In the genomic region with DNA sequence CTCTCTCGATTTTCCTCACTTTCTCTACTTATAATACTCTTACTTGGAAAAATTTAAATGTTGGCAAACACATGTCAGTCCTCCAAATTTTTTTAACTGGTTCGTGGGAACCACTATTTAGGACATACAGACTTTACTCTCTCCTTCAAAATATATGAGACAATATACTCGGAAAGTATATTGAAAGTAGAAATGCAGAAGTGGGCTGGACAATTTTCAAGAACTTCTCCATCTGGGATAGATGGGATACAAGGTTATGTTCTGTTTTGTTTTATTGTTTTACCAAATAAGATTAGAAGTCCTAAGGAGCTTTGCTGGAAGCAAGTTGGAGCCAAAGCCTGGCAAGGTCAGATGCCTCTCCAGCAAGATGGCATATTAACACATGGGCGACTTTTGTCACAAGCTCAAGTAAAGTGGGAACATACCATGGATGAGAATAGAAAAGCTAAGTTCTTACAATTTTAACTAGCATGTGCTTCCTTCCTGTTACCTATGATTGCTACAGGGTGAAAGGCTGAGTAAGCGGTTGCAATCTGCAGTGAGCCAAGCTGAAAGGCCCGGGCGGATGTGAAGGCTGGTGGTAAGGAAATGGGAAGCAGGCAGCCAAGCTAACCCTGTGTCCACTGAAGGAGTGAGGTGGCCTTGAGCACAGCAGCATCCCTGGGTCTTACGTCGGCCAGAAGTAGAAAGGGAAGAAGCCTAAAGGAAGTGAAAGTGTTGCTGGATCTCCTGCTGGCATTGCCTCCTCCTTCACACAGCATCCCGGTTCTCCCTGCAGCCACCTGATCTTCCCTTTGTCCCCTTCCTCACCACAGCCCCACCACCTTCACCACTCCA, we compare ENCODE assay signal across 8 cellular contexts. TPM values are rescaled to one million over a fixed set of nuclear protein-coding genes. Genes with fewer than 3 reads are reported as not detected.
DNase-seq lines count a peak whose midpoint lies in the region; ATAC-seq and TF ChIP-seq lines count a peak whose summit lies in the region.

No MANE protein-coding gene starts in this region.

- H3K4me3 Mint-ChIP-seq in T-helper 2 cell treated with Interferon-gamma antibody and Interleukin-4, amounts not matched to agents 5 μg/mL and 100 μg/mL, for 36 hours, result peak overlapping the region; percentile 77
- no peak overlapping the region for H3K4me3 Mint-ChIP-seq in endodermal cell

- H3K27ac ChIP-seq in effector memory CD4-positive, alpha-beta T cell (ENCODE audit: insufficient read depth, low read length, poor library complexity, severe bottlenecking), result peak overlapping the region; percentile 45
- no peak overlapping the region for H3K27ac ChIP-seq in endodermal cell (ENCODE audit: low read depth, low read length)

- H3K36me3 ChIP-seq in effector memory CD4-positive, alpha-beta T cell (ENCODE audit: control insufficient read depth, insufficient read depth, low read length), result no peaks in the 10 kb centered on the region
- no peaks in the 10 kb centered on the region for H3K36me3 ChIP-seq in endodermal cell (ENCODE audit: control insufficient read depth, insufficient read depth, low read length)

- H3K4me3 ChIP-seq in effector memory CD4-positive, alpha-beta T cell (ENCODE audit: insufficient read depth, low read depth, low read length, poor library complexity, severe bottlenecking), result peak overlapping the region; percentile 13
- H3K4me3 ChIP-seq in endodermal cell (ENCODE audit: low read length), result no peak overlapping the region

- peak; percentile 44 for ATAC-seq in GM21576 (IDR thresholded peaks at IDR 0.05; ENCODE audit: unreplicated experiment)

- peaks cover 52% of the 10 kb centered on the region for H3K36me3 Mint-ChIP-seq in T-helper 2 cell treated with Interferon-gamma antibody and Interleukin-4, amounts not matched to agents 5 μg/mL and 100 μg/mL, for 36 hours (ENCODE audit: low read depth)
- H3K36me3 Mint-ChIP-seq in endodermal cell (ENCODE audit: low read depth), result no peaks in the 10 kb centered on the region

- peak overlapping the region; percentile 80 for H3K27ac Mint-ChIP-seq in T-helper 2 cell treated with Interferon-gamma antibody and Interleukin-4, amounts not matched to agents 5 μg/mL and 100 μg/mL, for 36 hours
- no peak overlapping the region for H3K27ac Mint-ChIP-seq in endodermal cell

- peaks cover 65% of the 10 kb centered on the region for H3K4me1 Mint-ChIP-seq in T-helper 2 cell treated with Interferon-gamma antibody and Interleukin-4, amounts not matched to agents 5 μg/mL and 100 μg/mL, for 36 hours (ENCODE audit: low read depth)
- no peaks in the 10 kb centered on the region for H3K4me1 Mint-ChIP-seq in endodermal cell

- peaks cover 4% of the 10 kb centered on the region for H3K9me3 Mint-ChIP-seq in T-helper 2 cell treated with Interferon-gamma antibody and Interleukin-4, amounts not matched to agents 5 μg/mL and 100 μg/mL, for 36 hours
- H3K9me3 Mint-ChIP-seq in endodermal cell, result no peaks in the 10 kb centered on the region

- peaks cover 61% of the 10 kb centered on the region for H3K4me1 ChIP-seq in effector memory CD4-positive, alpha-beta T cell (ENCODE audit: control insufficient read depth, insufficient read depth, low read length, poor library complexity, severe bottlenecking)
- no peaks in the 10 kb centered on the region for H3K4me1 ChIP-seq in endodermal cell (ENCODE audit: control insufficient read depth, insufficient read depth, low read length)

- no peak for TF ChIP-seq CTCF in endodermal cell (conservative IDR thresholded peaks at IDR 0.05)

- 86 to 88% methylated on average over 7 to 10 of the region's 10 CpGs for WGBS in endodermal cell (ENCODE audit: insufficient coverage in 1 of 2, insufficient read length in 1 of 2), 2 experiments

- no peaks in the 10 kb centered on the region for H3K9me3 ChIP-seq in effector memory CD4-positive, alpha-beta T cell (ENCODE audit: control insufficient read depth, low read length)
- no peaks in the 10 kb centered on the region for H3K9me3 ChIP-seq in endodermal cell (ENCODE audit: control insufficient read depth, low read length)

- peak; percentile 80 for DNase-seq in Ammon's horn (ENCODE audit: low spot score)
- DNase-seq in T-helper 2 cell treated with Interferon-gamma antibody and Interleukin-4, amounts not matched to agents 5 μg/mL and 100 μg/mL, for 36 hours (ENCODE audit: low spot score), result peak; percentile 24
- no peak for DNase-seq in effector memory CD4-positive, alpha-beta T cell
- peak; percentile 71 for DNase-seq in pulmonary artery endothelial cell (ENCODE audit: low read depth, low spot score)
- no peak for DNase-seq in NCI-H1436 (lab: John Stamatoyannopoulos, UW)
- no peak for DNase-seq in endodermal cell
- DNase-seq in NCI-H446 treated with DMSO at 0.1 percent for 48 hours (lab: John Stamatoyannopoulos, UW), result no peak

- no peaks in the 10 kb centered on the region for H3K27me3 ChIP-seq in effector memory CD4-positive, alpha-beta T cell (replicated peaks; ENCODE audit: control insufficient read depth, insufficient read depth, low read length, poor library complexity, severe bottlenecking)
- peaks cover 4% of the 10 kb centered on the region for H3K27me3 ChIP-seq in endodermal cell (ENCODE audit: control insufficient read depth, insufficient read depth, low read length, poor library complexity, severe bottlenecking)

- no peak overlapping the region for H3K9ac ChIP-seq in endodermal cell (ENCODE audit: extremely low read depth, low read length, poor library complexity, severe bottlenecking)

- H3K27me3 Mint-ChIP-seq in T-helper 2 cell treated with Interferon-gamma antibody and Interleukin-4, amounts not matched to agents 5 μg/mL and 100 μg/mL, for 36 hours (ENCODE audit: low read depth), result no peaks in the 10 kb centered on the region
- H3K27me3 Mint-ChIP-seq in endodermal cell (ENCODE audit: insufficient read depth), result peaks cover 22% of the 10 kb centered on the region

RNA-seq across cellular contexts. Expression of a gene that starts 7.1 kb away (rescaled TPM):
- 25.8 and 34.8 TPM in 2 replicates for total RNA-seq in pulmonary artery endothelial cell
- 1 to 10 TPM; 1.6 to 3.4 TPM for total RNA-seq in endodermal cell
- 0.32 TPM for polyA plus RNA-seq in endodermal cell (2013, experiment 1 of 2)
- polyA plus RNA-seq in endodermal cell (2013, experiment 2 of 2), result 0.12 TPM

RNA-seq across cellular contexts. Expression of a gene that starts 37.3 kb away (rescaled TPM):
- 4.8 and 7.9 TPM in 2 replicates for total RNA-seq in pulmonary artery endothelial cell
- 10 to 100 TPM; 11.2 to 11.6 TPM for total RNA-seq in endodermal cell
- 7.9 TPM for polyA plus RNA-seq in endodermal cell (2013, experiment 1 of 2)
- 5.9 TPM for polyA plus RNA-seq in endodermal cell (2013, experiment 2 of 2)

Comparison
In these comparisons a context has a peak if more than half of its experiments do, and no peak if none do; other contexts are left out.
1. DNase-seq: peak in Ammon's horn (single experiment), T-helper 2 cell treated with Interferon-gamma antibody and Interleukin-4, amounts not matched to agents 5 μg/mL and 100 μg/mL, for 36 hours (single experiment) and pulmonary artery endothelial cell (single experiment); none in effector memory CD4-positive, alpha-beta T cell (0 of 3), NCI-H1436 (single experiment), endodermal cell (single experiment) and NCI-H446 treated with DMSO at 0.1 percent for 48 hours (single experiment).